2 cellular contexts compared by ENCODE assay signal in the genomic region with DNA sequence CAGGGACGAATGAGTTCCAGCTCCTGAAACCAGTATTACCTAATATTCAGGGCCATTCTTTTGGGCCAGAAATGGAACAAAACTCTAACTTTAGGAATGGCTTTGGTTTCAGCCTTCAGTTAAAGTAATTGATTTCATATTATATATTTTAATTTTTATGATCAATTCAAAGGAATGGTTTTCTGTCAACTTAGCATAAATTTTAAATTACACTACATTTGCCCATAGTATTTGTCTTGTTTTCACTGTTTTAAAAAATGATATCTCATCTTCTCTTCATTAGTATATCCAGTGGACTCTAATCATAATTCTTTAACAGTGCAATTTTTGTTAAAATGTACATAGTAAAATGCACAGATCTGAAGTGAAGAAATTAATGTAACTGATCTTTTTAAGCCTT.
TF ChIP-seq lines count a peak whose summit lies in the region.

No MANE protein-coding gene starts in this region.

TF ChIP-seq in A549, 52 proteins besides CTCF, POLR2A, EP300 and RAD21:
- TF ChIP-seq ZFP36 (IDR thresholded peaks at IDR 0.05; ENCODE audit: borderline replicate concordance, partially characterized antibody): no peak
- no peak for TF ChIP-seq CBX2 (IDR thresholded peaks at IDR 0.05; ENCODE audit: borderline replicate concordance, low read depth)
- no peak for TF ChIP-seq HEYL (CRISPR knock-in tag; IDR thresholded peaks at IDR 0.05)
- no peak for TF ChIP-seq HDAC2 (IDR thresholded peaks at IDR 0.05)
- TF ChIP-seq HOXA7 (CRISPR knock-in tag; IDR thresholded peaks at IDR 0.05): no peak
- TF ChIP-seq GATA3 (IDR thresholded peaks at IDR 0.05; ENCODE audit: borderline replicate concordance): no peak
- TF ChIP-seq, protein P1, sequence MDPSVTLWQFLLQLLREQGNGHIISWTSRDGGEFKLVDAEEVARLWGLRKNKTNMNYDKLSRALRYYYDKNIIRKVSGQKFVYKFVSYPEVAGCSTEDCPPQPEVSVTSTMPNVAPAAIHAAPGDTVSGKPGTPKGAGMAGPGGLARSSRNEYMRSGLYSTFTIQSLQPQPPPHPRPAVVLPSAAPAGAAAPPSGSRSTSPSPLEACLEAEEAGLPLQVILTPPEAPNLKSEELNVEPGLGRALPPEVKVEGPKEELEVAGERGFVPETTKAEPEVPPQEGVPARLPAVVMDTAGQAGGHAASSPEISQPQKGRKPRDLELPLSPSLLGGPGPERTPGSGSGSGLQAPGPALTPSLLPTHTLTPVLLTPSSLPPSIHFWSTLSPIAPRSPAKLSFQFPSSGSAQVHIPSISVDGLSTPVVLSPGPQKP (IDR thresholded peaks at IDR 0.05; ENCODE audit: low read depth, low read length): no peak
- no peak for TF ChIP-seq PBX3 (IDR thresholded peaks at IDR 0.05)
- TF ChIP-seq MAFK (IDR thresholded peaks at IDR 0.05; ENCODE audit: partially characterized antibody): peak; percentile 42

TF ChIP-seq in K562, 482 proteins besides CTCF, POLR2A, EP300 and RAD21:
- peak; percentile 38; the same call in 1 of the 2 replicates for TF ChIP-seq C11orf30 (IDR thresholded peaks at IDR 0.05; ENCODE audit: low read depth)
- no peak for TF ChIP-seq SAFB (IDR thresholded peaks at IDR 0.05; ENCODE audit: borderline replicate concordance, low read depth, low read length)
- TF ChIP-seq ZNF316 (IDR thresholded peaks at IDR 0.05): peak; percentile 78
- no peak for TF ChIP-seq SOX6 (IDR thresholded peaks at IDR 0.05)
- TF ChIP-seq OTX1 (CRISPR knock-in tag; IDR thresholded peaks at IDR 0.05): no peak
- 0 out of 2 replicates have a peak, but pooled peaks have one; percentile 3 for TF ChIP-seq MAFF (IDR thresholded peaks at IDR 0.05; ENCODE audit: low read length)
TF ChIP-seq in K562: peak in this region for 3.
